21 cellular contexts compared by ENCODE assay signal in the genomic region with DNA sequence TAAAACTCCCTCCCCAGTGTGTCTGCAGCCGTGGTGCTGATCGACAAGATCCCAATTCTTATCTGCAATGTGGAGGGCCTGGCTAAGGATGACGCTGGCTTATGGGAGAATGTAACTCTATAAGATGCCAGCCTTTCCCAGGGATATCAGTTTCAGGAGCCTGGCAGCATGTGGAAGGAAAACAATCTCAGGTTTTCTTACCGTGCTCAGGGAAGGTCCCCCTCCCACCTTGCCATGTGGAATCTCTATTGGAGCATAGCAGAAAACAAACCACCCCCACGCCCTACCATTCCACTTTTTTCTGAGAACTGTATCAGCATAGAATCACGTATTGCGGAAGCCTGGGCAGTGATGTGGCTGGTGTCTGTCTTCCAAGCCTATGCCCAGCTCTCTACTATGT.
"Had no signal": no experiment of that assay in that cellular context is flagged by ENCODE, and none has a peak within 500 bp of the region (broad histone marks: within the 10 kb centered on the region; RNA-seq: fewer than 3 reads in every experiment).

No MANE protein-coding gene starts in this region.

- H3K27me3 ChIP-seq: gastrocnemius medialis, left lung, neural progenitor cell, sigmoid colon, testis, tibial artery had no signal

- ATAC-seq: gastrocnemius medialis; left lung; mucosa of descending colon; natural killer cell treated with Interleukin-12 subunit alpha and Interleukin-12 subunit beta and Interleukin-15 and Interleukin-18, amount 100 ng/mL, for 72 hours; stimulated activated naive CD8-positive, alpha-beta T cell treated with anti-CD3 and anti-CD28 coated beads, Interleukin-15, Interleukin-2, amounts not matched to agents 100 U/mL and 50 U/mL, for 24 hours had no signal

- H3K36me3 ChIP-seq: gastrocnemius medialis, left lung, neural progenitor cell, sigmoid colon, tibial artery had no signal

- H2AFZ ChIP-seq: neural progenitor cell, parathyroid adenoma had no signal

- H3K4me1 ChIP-seq: gastrocnemius medialis, left lung, neural progenitor cell, parathyroid adenoma, testis had no signal

- H3K9me3 ChIP-seq: gastrocnemius medialis, mucosa of descending colon, sigmoid colon, testis, tibial artery had no signal

- H3K9ac ChIP-seq: neural progenitor cell, parathyroid adenoma had no signal

- H3K27ac ChIP-seq: dorsolateral prefrontal cortex, gastrocnemius medialis, left lung, neural progenitor cell, parathyroid adenoma, sigmoid colon, testis, tibial artery had no signal

- H3K4me3 ChIP-seq: dorsolateral prefrontal cortex, gastrocnemius medialis, left lung, mucosa of descending colon, neural progenitor cell, sigmoid colon, testis, tibial artery had no signal

- FAIRE-seq: colon, keratinocyte had no signal

- H3K4me2 ChIP-seq: neural progenitor cell had no signal

- H3K79me2 ChIP-seq: parathyroid adenoma had no signal

- DNase-seq: dorsolateral prefrontal cortex; effector CD4-positive, alpha-beta T cell; foreskin fibroblast; gastrocnemius medialis; head of caudate nucleus; left lung; mesenchymal stem cell; mucosa of descending colon; naive B cell; sigmoid colon; stimulated activated CD4-positive, alpha-beta T cell treated with anti-CD3 and anti-CD28 coated beads, Interleukin-2, amount 100 ng/mL, for 24 hours; stimulated activated CD4-positive, alpha-beta T cell treated with anti-CD3 and anti-CD28 coated beads, Interleukin-4, amount 100 ng/mL, for 24 hours; stimulated activated naive CD8-positive, alpha-beta T cell treated with anti-CD3 and anti-CD28 coated beads, Interleukin-15, Interleukin-2, amounts not matched to agents 100 U/mL and 50 U/mL, for 24 hours; substantia nigra; testis; tibial artery had no signal
